ENCODE assay signal across 16 cellular contexts in the genomic region with DNA sequence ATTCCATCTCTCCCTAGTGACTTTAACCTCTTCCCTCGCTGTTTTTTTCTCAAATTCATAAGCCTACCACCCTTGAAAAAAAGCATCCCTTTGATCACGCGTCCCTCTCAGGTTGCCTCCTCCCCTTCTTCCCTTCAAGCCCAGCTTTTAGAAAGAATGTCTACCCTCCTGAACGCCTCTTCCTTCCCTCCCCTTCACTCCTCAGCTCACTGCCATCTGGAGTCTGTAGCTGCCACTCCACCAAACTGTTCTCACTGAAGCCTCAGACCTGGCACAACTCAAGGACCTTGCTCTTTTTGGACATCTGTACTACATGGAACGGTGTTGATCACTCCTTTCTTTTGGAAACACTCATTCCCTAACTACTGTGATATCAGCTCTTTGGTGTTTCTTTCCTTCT.
"Had no signal": no experiment of that assay in that cellular context is flagged by ENCODE, and none has a peak within 500 bp of the region (broad histone marks: within the 10 kb centered on the region; RNA-seq: fewer than 3 reads in every experiment).

No MANE protein-coding gene starts in this region.

- H3K27me3 ChIP-seq: adrenal gland, cardiac muscle cell, esophagus squamous epithelium had no signal

- H3K4me3 ChIP-seq: adrenal gland, cardiac muscle cell, esophagus squamous epithelium, hepatocyte, left ventricle myocardium inferior had no signal

- H3K79me2 ChIP-seq: hepatocyte had no signal

- H3K36me3 ChIP-seq: adrenal gland, cardiac muscle cell, esophagus squamous epithelium, left ventricle myocardium inferior had no signal

- ATAC-seq: activated CD8-positive, alpha-beta T cell treated with anti-CD3 and anti-CD28 coated beads, Interleukin-2, amount 10 ng/mL, durations not matched to agents 7 days and 5 days; natural killer cell; stimulated activated memory B cell treated with anti-CD40 and anti-IgM and Interleukin-4, amounts not matched to agents 10 μg/mL and 1 μg/mL and 100 μg/mL, for 72 hours had no signal

- DNase-seq: activated B cell treated with CpG ODN at 0.5 μM for 24 hours; activated CD4-positive, alpha-beta T cell treated with anti-CD3 and anti-CD28 coated beads for 48 hours; activated CD8-positive, alpha-beta memory T cell treated with anti-CD3 and anti-CD28 coated beads, Interleukin-2, amount 50 U/mL, for 4 hours; activated CD8-positive, alpha-beta T cell treated with anti-CD3 and anti-CD28 coated beads, Interleukin-2, amount 10 ng/mL, durations not matched to agents 7 days and 5 days; activated effector memory CD4-positive, alpha-beta T cell treated with anti-CD3 and anti-CD28 coated beads, Interleukin-2, amount 50 U/mL, for 16 hours; activated T-cell treated with anti-CD3 and anti-CD28 coated beads, Interleukin-2, amount 50 U/mL, for 48 hours; adrenal gland; esophagus squamous epithelium; kidney; left ventricle myocardium inferior; natural killer cell; retina; stimulated activated CD4-positive, alpha-beta T cell treated with anti-CD3 and anti-CD28 coated beads, Interleukin-2, amount 100 ng/mL, for 48 hours had no signal

- H3K4me2 ChIP-seq: hepatocyte had no signal

- H3K27ac ChIP-seq: adrenal gland, cardiac muscle cell, esophagus squamous epithelium, hepatocyte, left ventricle myocardium inferior had no signal

- H2AFZ ChIP-seq: hepatocyte had no signal

- H3K9me3 ChIP-seq: adrenal gland, esophagus squamous epithelium, left ventricle myocardium inferior had no signal
